Comparison of ENCODE assay signal across 7 cellular contexts in the genomic region with DNA sequence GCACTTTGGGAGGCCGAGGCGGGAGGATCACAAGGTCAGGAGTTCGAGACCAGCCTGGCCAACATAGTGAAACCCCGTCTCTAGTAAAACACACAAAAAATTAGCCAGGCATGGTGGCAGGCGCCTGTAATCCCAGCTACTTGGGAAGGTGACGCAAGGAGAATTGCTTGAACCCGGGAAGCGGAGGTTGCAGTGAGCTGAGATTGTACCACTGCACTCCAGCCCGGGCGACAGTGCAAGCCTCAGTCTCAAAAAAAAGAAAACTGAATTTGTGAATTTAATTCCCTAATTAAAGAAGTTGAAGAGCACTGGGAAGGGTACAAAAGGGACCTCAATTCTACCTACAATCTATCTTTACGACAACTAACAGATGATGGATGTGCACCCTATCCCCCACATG. TPM values are rescaled to one million over a fixed set of nuclear protein-coding genes. Genes with fewer than 3 reads are reported as not detected.
A peak's percentile ranks its signal among the peaks of the same experiment; 100 is the strongest.
DNase-seq lines count a peak whose midpoint lies in the region; ATAC-seq, FAIRE-seq and TF ChIP-seq lines count a peak whose summit lies in the region.
"Not testable (repeated sequence)": the region's sequence is repeated elsewhere in the genome, so short reads cannot be mapped to it uniquely, and the experiment has no call there.

No MANE protein-coding gene starts in this region.

- POLR2A ChIA-PET in activated CD4-positive, alpha-beta memory T cell treated with anti-CD3 and anti-CD28 coated beads for 36 hours (lab: Charles Lee) = interaction anchor here (1.3 to 4.9 kb wide), 2 partner anchors 13 to 205 kb away, joined by 3 to 56 read pairs; a partner anchor contains a TSS
- POLR2A ChIA-PET in K562 (lab: Yijun Ruan, JAX) (interaction anchor here (1.7 kb wide), 1 partner anchor 203 kb away, joined by 14 read pairs; a partner anchor contains a TSS), HepG2 (lab: Yijun Ruan, JAX) (interaction anchor here (2.9 to 4.1 kb wide), 2 partner anchors 85 to 204 kb away, joined by 25 to 44 read pairs; a partner anchor contains a TSS)

- not testable (repeated sequence) for ATAC-seq in activated T-helper 17 cell treated with anti-CD3 and anti-CD28 coated beads, Interleukin-2, amount 50 U/mL, for 72 hours (replicated peaks); K562; HepG2

- H3K79me2 ChIP-seq in DOHH2 (ENCODE audit: control insufficient read depth, low read length) = peaks cover 57% of the 10 kb centered on the region
- H3K79me2 ChIP-seq in OCI-LY1 (ENCODE audit: insufficient read depth, low read length) = peaks cover 25% of the 10 kb centered on the region
- peaks cover 45% of the 10 kb centered on the region for H3K79me2 ChIP-seq in K562 (ENCODE audit: control insufficient read depth, insufficient read depth, low read length)
- H3K79me2 ChIP-seq in HepG2 (ENCODE audit: insufficient read depth, low read length) = peaks cover 23% of the 10 kb centered on the region

- H3K9me3 Mint-ChIP-seq in activated CD4-positive, alpha-beta memory T cell treated with anti-CD3 and anti-CD28 coated beads for 36 hours; activated T-helper 17 cell treated with anti-CD3 and anti-CD28 coated beads, Interleukin-2, amount 50 U/mL, for 72 hours; osteocyte (ENCODE audit: unreplicated experiment): not testable (repeated sequence)

- H4K20me1 ChIP-seq in DOHH2 (ENCODE audit: control insufficient read depth, insufficient read depth, low read depth, low read length) = peaks cover 19% of the 10 kb centered on the region
- not testable (repeated sequence) for H4K20me1 ChIP-seq in OCI-LY1 (ENCODE audit: insufficient read depth, low read length); K562 (replicated peaks; ENCODE audit: control insufficient read depth, insufficient read depth, low read length); HepG2 (ENCODE audit: insufficient read depth, low read length)

- H3K27ac ChIP-seq in DOHH2 (ENCODE audit: low read depth, low read length); OCI-LY1 (ENCODE audit: low read depth, low read length, poor library complexity, severe bottlenecking); K562 (ENCODE audit: extremely low read depth, low read depth, low read length); HepG2 (ENCODE audit: extremely low read length, insufficient read depth, low read length): not testable (repeated sequence)

- not testable (repeated sequence) for FAIRE-seq in K562 (lab: Jason Lieb, UNC); HepG2 (lab: Jason Lieb, UNC)

- CTCF ChIA-PET in activated CD4-positive, alpha-beta memory T cell treated with anti-CD3 and anti-CD28 coated beads for 36 hours (lab: Charles Lee) = interaction anchor here (2.2 kb wide), 1 partner anchor 13 kb away, joined by 4 read pairs; no protein-coding TSS in a partner anchor
- CTCF ChIA-PET in K562 (lab: Yijun Ruan, JAX; ENCODE audit: low intra/inter-chr PET ratio); HepG2 (lab: Yijun Ruan, JAX; ENCODE audit: low intra/inter-chr PET ratio, low total read pairs): not testable (repeated sequence)

- H3K27me3 ChIP-seq in DOHH2 (ENCODE audit: control insufficient read depth, low read length); OCI-LY1 (ENCODE audit: insufficient read depth, low read length); K562 (ENCODE audit: control insufficient read depth in 2 of 2, insufficient read depth in 2 of 2, low read length in 2 of 2): not testable (repeated sequence)
- H3K27me3 ChIP-seq in HepG2 (ENCODE audit: control insufficient read depth in 1 of 2, insufficient read depth in 2 of 2, low read length in 2 of 2) = peaks cover 0 to 13% of the 10 kb centered on the region in 2 experiments; a peak in 2 of 5 replicates

- peak overlapping the region; percentile 66 for H3K4me2 ChIP-seq in DOHH2 (ENCODE audit: low read length)
- H3K4me2 ChIP-seq in OCI-LY1 (ENCODE audit: low read length) = 0 out of 2 replicates have a peak overlapping the region, but pooled peaks have one; percentile 91
- peak overlapping the region; percentile 89; the same call in 1 of the 2 replicates for H3K4me2 ChIP-seq in K562 (ENCODE audit: insufficient read depth, low read length)
- H3K4me2 ChIP-seq in HepG2 (ENCODE audit: low read depth, low read length) = peak overlapping the region; percentile 67

- in situ Hi-C loops in K562 (cut with MboI); HepG2 (cut with HindIII; ENCODE audit: extremely low pct_ligation_motif_present, low pct_unique_long_range_greater_than_20kb): not testable (repeated sequence)

- TF ChIP-seq EP300 in K562 (IDR thresholded peaks at IDR 0.05; ENCODE audit: low read length); HepG2 (IDR thresholded peaks at IDR 0.05; ENCODE audit: low read depth in 2 of 2, low read length in 2 of 2); HepG2 (CRISPR knock-in tag; IDR thresholded peaks at IDR 0.05; ENCODE audit: borderline replicate concordance): not testable (repeated sequence)

- not testable (repeated sequence) for H3K9ac ChIP-seq in OCI-LY1 (ENCODE audit: low read length); K562 (ENCODE audit: insufficient read depth in 1 of 2, low read depth in 2 of 2, low read length in 2 of 2)
- 0 out of 2 replicates have a peak overlapping the region, but pooled peaks have one; percentile 82 for H3K9ac ChIP-seq in HepG2 (ENCODE audit: insufficient read depth, low read depth, low read length)

- not testable (repeated sequence) for H3F3A ChIP-seq in DOHH2 (ENCODE audit: control insufficient read depth, insufficient read depth); OCI-LY1 (ENCODE audit: insufficient read depth, low read length)

- H3K9me1 ChIP-seq in K562 (ENCODE audit: control insufficient read depth, insufficient read depth, low read length) = not testable (repeated sequence)

- H3K4me1 Mint-ChIP-seq in activated CD4-positive, alpha-beta memory T cell treated with anti-CD3 and anti-CD28 coated beads for 36 hours (ENCODE audit: low read depth) = peaks cover 50% of the 10 kb centered on the region
- peaks cover 25% of the 10 kb centered on the region for H3K4me1 Mint-ChIP-seq in activated T-helper 17 cell treated with anti-CD3 and anti-CD28 coated beads, Interleukin-2, amount 50 U/mL, for 72 hours
- H3K4me1 Mint-ChIP-seq in osteocyte (ENCODE audit: unreplicated experiment) = peaks cover 12% of the 10 kb centered on the region

- peak overlapping the region; percentile 80; the same call in 1 of the 2 replicates for H3K4me3 ChIP-seq in DOHH2 (ENCODE audit: low read length)
- not testable (repeated sequence) for H3K4me3 ChIP-seq in OCI-LY1 (ENCODE audit: low read depth, low read length, poor library complexity, severe bottlenecking); K562; HepG2 (replicated peaks in 1 of 3; ENCODE audit: insufficient read depth in 1 of 3, low read depth in 2 of 3, low read length in 3 of 3)

- not testable (repeated sequence) for DNase-seq in activated CD4-positive, alpha-beta memory T cell treated with anti-CD3 and anti-CD28 coated beads for 36 hours; K562 (ENCODE audit: extremely low read depth in 1 of 4, low spot score in 3 of 4); HepG2 (ENCODE audit: low spot score)
- DNase-seq in osteocyte (ENCODE audit: extremely low spot score, unreplicated experiment) = peak; percentile 36

- peaks cover 58% of the 10 kb centered on the region for H3K36me3 Mint-ChIP-seq in activated CD4-positive, alpha-beta memory T cell treated with anti-CD3 and anti-CD28 coated beads for 36 hours
- peaks cover 72% of the 10 kb centered on the region for H3K36me3 Mint-ChIP-seq in activated T-helper 17 cell treated with anti-CD3 and anti-CD28 coated beads, Interleukin-2, amount 50 U/mL, for 72 hours (ENCODE audit: low read depth)
- peaks cover 21% of the 10 kb centered on the region for H3K36me3 Mint-ChIP-seq in osteocyte (ENCODE audit: unreplicated experiment)

- H3K27me3 Mint-ChIP-seq in activated CD4-positive, alpha-beta memory T cell treated with anti-CD3 and anti-CD28 coated beads for 36 hours; activated T-helper 17 cell treated with anti-CD3 and anti-CD28 coated beads, Interleukin-2, amount 50 U/mL, for 72 hours; osteocyte (ENCODE audit: unreplicated experiment): not testable (repeated sequence)

- not testable (repeated sequence) for TF ChIP-seq POLR2A in K562 (conservative IDR thresholded peaks at IDR 0.05); HepG2 (IDR thresholded peaks at IDR 0.05; ENCODE audit: insufficient read depth in 1 of 2, low read depth in 2 of 2, low read length in 2 of 2)

- not testable (repeated sequence) for TF ChIP-seq CTCF in DOHH2 (IDR thresholded peaks at IDR 0.05; ENCODE audit: low read depth, low read length, poor library complexity, severe bottlenecking); OCI-LY1 (IDR thresholded peaks at IDR 0.05; ENCODE audit: low read length); K562 (IDR thresholded peaks at IDR 0.05 in 2 of 3, conservative IDR thresholded peaks at IDR 0.05 in 1 of 3; ENCODE audit: insufficient read depth in 2 of 3, low read depth in 1 of 3, low read length in 3 of 3); HepG2 (CRISPR knock-in tag; IDR thresholded peaks at IDR 0.05); osteocyte (IDR thresholded peaks at IDR 0.05)

- H3K9me3 ChIP-seq in DOHH2 (ENCODE audit: control insufficient read depth, insufficient read depth, low read length); OCI-LY1 (ENCODE audit: low read length); K562 (replicated peaks; ENCODE audit: control insufficient read depth, insufficient read depth, low read depth, low read length); HepG2 (ENCODE audit: low read length): not testable (repeated sequence)

- not testable (repeated sequence) for TF ChIP-seq RAD21 in K562 (CRISPR knock-in tag; conservative IDR thresholded peaks at IDR 0.05 in 1 of 2, IDR thresholded peaks at IDR 0.05 in 1 of 2); HepG2 (CRISPR knock-in tag; IDR thresholded peaks at IDR 0.05)

- H3K4me3 Mint-ChIP-seq in activated CD4-positive, alpha-beta memory T cell treated with anti-CD3 and anti-CD28 coated beads for 36 hours = peak overlapping the region; percentile 98
- peak overlapping the region; percentile 86 for H3K4me3 Mint-ChIP-seq in activated T-helper 17 cell treated with anti-CD3 and anti-CD28 coated beads, Interleukin-2, amount 50 U/mL, for 72 hours
- H3K4me3 Mint-ChIP-seq in osteocyte (ENCODE audit: unreplicated experiment) = not testable (repeated sequence)

- peaks cover 65% of the 10 kb centered on the region for H3K36me3 ChIP-seq in DOHH2 (ENCODE audit: control insufficient read depth, low read length)
- H3K36me3 ChIP-seq in OCI-LY1 (ENCODE audit: insufficient read depth, low read length) = peaks cover 64% of the 10 kb centered on the region
- peaks cover 57% of the 10 kb centered on the region for H3K36me3 ChIP-seq in K562 (ENCODE audit: control insufficient read depth, insufficient read depth, low read length)
- H3K36me3 ChIP-seq in HepG2 (replicated peaks in 1 of 2; ENCODE audit: control insufficient read depth in 1 of 2, insufficient read depth in 2 of 2, low read length in 2 of 2) = peaks cover 10 to 40% of the 10 kb centered on the region in 2 experiments

- H3K4me1 ChIP-seq in DOHH2 (ENCODE audit: control insufficient read depth, low read length) (peaks cover 19% of the 10 kb centered on the region), OCI-LY1 (ENCODE audit: insufficient read depth, low read length, severe bottlenecking) (peaks cover 28% of the 10 kb centered on the region), K562 (replicated peaks in 1 of 2; ENCODE audit: control insufficient read depth in 2 of 2, insufficient read depth in 2 of 2, low read length in 2 of 2) (peaks cover 0 to 15% of the 10 kb centered on the region in 2 experiments; a peak in 2 of 5 replicates), HepG2 (ENCODE audit: insufficient read depth, low read length) (peaks cover 27% of the 10 kb centered on the region)

- WGBS in K562 (ENCODE audit: insufficient coverage, low coverage, missing lambda C conversion rate) = 91% methylated on average over 11 of the region's 11 CpGs
- WGBS in HepG2 (ENCODE audit: low lambda C conversion rate) = 97% methylated on average over 11 of the region's 11 CpGs

- not testable (repeated sequence) for BruUV-seq in K562 (replicated peaks; lab: Mats Ljungman, UMichigan); HepG2 (replicated peaks; lab: Mats Ljungman, UMichigan)

- H2AFZ ChIP-seq in OCI-LY1 (ENCODE audit: low read length); K562 (ENCODE audit: low read depth, low read length); HepG2 (ENCODE audit: low read length): not testable (repeated sequence)

- H3K27ac Mint-ChIP-seq in activated CD4-positive, alpha-beta memory T cell treated with anti-CD3 and anti-CD28 coated beads for 36 hours = peak overlapping the region; percentile 89
- H3K27ac Mint-ChIP-seq in activated T-helper 17 cell treated with anti-CD3 and anti-CD28 coated beads, Interleukin-2, amount 50 U/mL, for 72 hours = peak overlapping the region; percentile 98
- not testable (repeated sequence) for H3K27ac Mint-ChIP-seq in osteocyte (ENCODE audit: unreplicated experiment)

- not testable (repeated sequence) for H3K9me2 ChIP-seq in DOHH2 (replicated peaks; ENCODE audit: control insufficient read depth, low read length); OCI-LY1 (ENCODE audit: low read depth, low read length)

- intact Hi-C loops in activated CD4-positive, alpha-beta memory T cell treated with anti-CD3 and anti-CD28 coated beads for 36 hours (cut with micrococcal nuclease); K562 (cut with micrococcal nuclease); HepG2 (cut with micrococcal nuclease; ENCODE audit: unreplicated experiment): not testable (repeated sequence)

RNA-seq across cellular contexts. Expression of a gene that starts 2.1 kb away (rescaled TPM):
- 100 to 1,000 TPM; 244 to 252 TPM for total RNA-seq in activated CD4-positive, alpha-beta memory T cell treated with anti-CD3 and anti-CD28 coated beads for 36 hours
- total RNA-seq in activated T-helper 17 cell treated with anti-CD3 and anti-CD28 coated beads, Interleukin-2, amount 50 U/mL, for 72 hours = 100 to 1,000 TPM; 103 to 146 TPM
- 40.5 and 65.8 TPM in 2 replicates for total RNA-seq in K562 (2011; cell fraction: chromatin; rRNA removed; ENCODE audit: low replicate concordance)
- 24.2 and 27.4 TPM in 2 replicates for total RNA-seq in K562 (2011; cell fraction: nucleolus; rRNA removed)
- total RNA-seq in K562 (2011; cell fraction: nucleoplasm; rRNA removed) = 31.9 and 45.0 TPM in 2 replicates
- total RNA-seq in K562 (2014; rRNA removed) (114 and 123 TPM in 2 replicates), K562 (2014; rRNA removed; fragmentation: Illumina TruSeq; extraction: Trizol) (183 and 218 TPM in 2 replicates), K562 (2015; rRNA removed; fragmentation: Illumina TruSeq; extraction: Trizol) (227 and 257 TPM in 2 replicates), K562 (2021) (126 and 136 TPM in 2 replicates), HepG2 (2016; rRNA removed; fragmentation: Illumina TruSeq; extraction: Trizol) (105 and 178 TPM in 2 replicates), osteocyte (39.9 and 41.0 TPM in 2 replicates)
- polyA plus RNA-seq in K562 (2011; rRNA removed) (39.6 and 60.2 TPM in 2 replicates), K562 (2014; fragmentation: Illumina TruSeq; extraction: Trizol) (237 and 426 TPM in 2 replicates), K562 (2014; fragmentation: Nextera tagmentation; extraction: Ambion mirVana) (100 to 1,000 TPM; 191 to 223 TPM), K562 (2014; rRNA removed) (92.9 and 137 TPM in 2 replicates), HepG2 (2011; rRNA removed) (14.9 and 19.6 TPM in 2 replicates)
- polyA plus RNA-seq in K562 (2011; cell fraction: cytosol; rRNA removed) = 11.3 and 24.4 TPM in 2 replicates
- polyA plus RNA-seq in K562 (2011; cell fraction: nucleus; rRNA removed) = 16.2 and 19.6 TPM in 2 replicates
- 60.1 and 72.9 TPM in 2 replicates for polyA plus RNA-seq in K562 (2012)
- 33.5 and 35.2 TPM in 2 replicates for polyA minus RNA-seq in K562 (2011; rRNA and poly(A)+ RNA removed)
- 14.6 and 19.8 TPM in 2 replicates for polyA minus RNA-seq in K562 (2011; cell fraction: cytosol; rRNA and poly(A)+ RNA removed)
- 13.3 and 18.7 TPM in 2 replicates for polyA minus RNA-seq in K562 (2011; cell fraction: nucleus; rRNA and poly(A)+ RNA removed)
- 18.3 and 18.6 TPM in 2 replicates for total RNA-seq in HepG2 (2016; cell fraction: cytosol; rRNA removed; fragmentation: Illumina TruSeq; extraction: Trizol; ENCODE audit: low read depth)
- total RNA-seq in HepG2 (2016; cell fraction: insoluble cytoplasmic fraction; rRNA removed; fragmentation: Illumina TruSeq; extraction: Trizol) = 106 and 182 TPM in 2 replicates
- 33.2 and 34.0 TPM in 2 replicates for total RNA-seq in HepG2 (2016; cell fraction: membrane; rRNA removed; fragmentation: Illumina TruSeq; extraction: Trizol)
- total RNA-seq in HepG2 (2016; cell fraction: nucleus; rRNA removed; fragmentation: Illumina TruSeq; extraction: Trizol) = 39.8 and 54.5 TPM in 2 replicates
- 9.0 and 13.7 TPM in 2 replicates for polyA plus RNA-seq in HepG2 (2011; cell fraction: cytosol; rRNA removed)
- polyA plus RNA-seq in HepG2 (2011; cell fraction: nucleus; rRNA removed) = 5.2 and 12.4 TPM in 2 replicates
- polyA plus RNA-seq in HepG2 (2012) = 39.3 and 65.4 TPM in 2 replicates
- 14.4 and 19.1 TPM in 2 replicates for polyA plus RNA-seq in HepG2 (2016; cell fraction: cytosol; fragmentation: Illumina TruSeq; extraction: Trizol; ENCODE audit: low read depth)
- polyA plus RNA-seq in HepG2 (2016; cell fraction: insoluble cytoplasmic fraction; fragmentation: Illumina TruSeq; extraction: Trizol; ENCODE audit: low read depth) = 191 and 215 TPM in 2 replicates
- 25.3 and 26.0 TPM in 2 replicates for polyA plus RNA-seq in HepG2 (2016; cell fraction: membrane; fragmentation: Illumina TruSeq; extraction: Trizol; ENCODE audit: low read depth)
- polyA plus RNA-seq in HepG2 (2016; cell fraction: nucleus; fragmentation: Illumina TruSeq; extraction: Trizol; ENCODE audit: insufficient read depth, low read depth) = 82.1 and 84.7 TPM in 2 replicates
- 9.1 and 13.2 TPM in 2 replicates for polyA minus RNA-seq in HepG2 (2011; rRNA and poly(A)+ RNA removed; ENCODE audit: low replicate concordance)
- 8.3 and 8.9 TPM in 2 replicates for polyA minus RNA-seq in HepG2 (2011; cell fraction: cytosol; rRNA and poly(A)+ RNA removed)
- 15.1 and 22.1 TPM in 2 replicates for polyA minus RNA-seq in HepG2 (2011; cell fraction: nucleus; rRNA and poly(A)+ RNA removed)

RNA-seq across cellular contexts. Expression of a gene that starts 20.9 kb away (rescaled TPM):
- total RNA-seq in activated CD4-positive, alpha-beta memory T cell treated with anti-CD3 and anti-CD28 coated beads for 36 hours = 10 to 100 TPM; 68.8 to 74.5 TPM
- 10 to 100 TPM; 33.7 to 80.7 TPM for total RNA-seq in activated T-helper 17 cell treated with anti-CD3 and anti-CD28 coated beads, Interleukin-2, amount 50 U/mL, for 72 hours
- 34.6 and 59.5 TPM in 2 replicates for total RNA-seq in K562 (2011; cell fraction: chromatin; rRNA removed; ENCODE audit: low replicate concordance)
- total RNA-seq in K562 (2011; cell fraction: nucleolus; rRNA removed) = 27.5 and 32.0 TPM in 2 replicates
- total RNA-seq in K562 (2011; cell fraction: nucleoplasm; rRNA removed) = 53.5 and 77.3 TPM in 2 replicates
- 61.1 and 63.2 TPM in 2 replicates for total RNA-seq in K562 (2014; rRNA removed)
- total RNA-seq in K562 (2014; rRNA removed; fragmentation: Illumina TruSeq; extraction: Trizol) = 101 and 110 TPM in 2 replicates
- total RNA-seq in K562 (2015; rRNA removed; fragmentation: Illumina TruSeq; extraction: Trizol) = 82.8 and 87.0 TPM in 2 replicates
- total RNA-seq in K562 (2021) = 87.8 and 95.2 TPM in 2 replicates
- 83.7 and 128 TPM in 2 replicates for polyA plus RNA-seq in K562 (2011; rRNA removed)
- polyA plus RNA-seq in K562 (2011; cell fraction: cytosol; rRNA removed) = 34.8 and 62.7 TPM in 2 replicates
- 22.7 and 26.1 TPM in 2 replicates for polyA plus RNA-seq in K562 (2011; cell fraction: nucleus; rRNA removed)
- 56.1 and 70.2 TPM in 2 replicates for polyA plus RNA-seq in K562 (2012)
- polyA plus RNA-seq in K562 (2014; fragmentation: Illumina TruSeq; extraction: Trizol) = 74.5 and 79.4 TPM in 2 replicates
- polyA plus RNA-seq in K562 (2014; fragmentation: Nextera tagmentation; extraction: Ambion mirVana) = 100 to 1,000 TPM; 142 to 152 TPM
- 75.3 and 80.2 TPM in 2 replicates for polyA plus RNA-seq in K562 (2014; rRNA removed)
- polyA minus RNA-seq in K562 (2011; rRNA and poly(A)+ RNA removed) = 63.4 and 80.3 TPM in 2 replicates
- polyA minus RNA-seq in K562 (2011; cell fraction: cytosol; rRNA and poly(A)+ RNA removed) = 63.1 and 65.4 TPM in 2 replicates
- 26.1 and 35.9 TPM in 2 replicates for polyA minus RNA-seq in K562 (2011; cell fraction: nucleus; rRNA and poly(A)+ RNA removed)
- 115 and 159 TPM in 2 replicates for total RNA-seq in HepG2 (2016; rRNA removed; fragmentation: Illumina TruSeq; extraction: Trizol)
- total RNA-seq in HepG2 (2016; cell fraction: cytosol; rRNA removed; fragmentation: Illumina TruSeq; extraction: Trizol; ENCODE audit: low read depth) = 17.2 and 22.2 TPM in 2 replicates
- 120 and 171 TPM in 2 replicates for total RNA-seq in HepG2 (2016; cell fraction: insoluble cytoplasmic fraction; rRNA removed; fragmentation: Illumina TruSeq; extraction: Trizol)
- total RNA-seq in HepG2 (2016; cell fraction: membrane; rRNA removed; fragmentation: Illumina TruSeq; extraction: Trizol) = 42.8 and 45.0 TPM in 2 replicates
- 62.1 and 67.2 TPM in 2 replicates for total RNA-seq in HepG2 (2016; cell fraction: nucleus; rRNA removed; fragmentation: Illumina TruSeq; extraction: Trizol)
- polyA plus RNA-seq in HepG2 (2011; rRNA removed) = 45.0 and 56.4 TPM in 2 replicates
- polyA plus RNA-seq in HepG2 (2011; cell fraction: cytosol; rRNA removed) = 33.3 and 47.8 TPM in 2 replicates
- 11.7 and 15.2 TPM in 2 replicates for polyA plus RNA-seq in HepG2 (2011; cell fraction: nucleus; rRNA removed)
- polyA plus RNA-seq in HepG2 (2012) = 45.8 and 66.2 TPM in 2 replicates
- 9.2 and 9.7 TPM in 2 replicates for polyA plus RNA-seq in HepG2 (2016; cell fraction: cytosol; fragmentation: Illumina TruSeq; extraction: Trizol; ENCODE audit: low read depth)
- 138 and 143 TPM in 2 replicates for polyA plus RNA-seq in HepG2 (2016; cell fraction: insoluble cytoplasmic fraction; fragmentation: Illumina TruSeq; extraction: Trizol; ENCODE audit: low read depth)
- polyA plus RNA-seq in HepG2 (2016; cell fraction: membrane; fragmentation: Illumina TruSeq; extraction: Trizol; ENCODE audit: low read depth) = 24.1 and 24.3 TPM in 2 replicates
- 77.1 and 79.4 TPM in 2 replicates for polyA plus RNA-seq in HepG2 (2016; cell fraction: nucleus; fragmentation: Illumina TruSeq; extraction: Trizol; ENCODE audit: insufficient read depth, low read depth)
- polyA minus RNA-seq in HepG2 (2011; rRNA and poly(A)+ RNA removed; ENCODE audit: low replicate concordance) = 36.2 and 43.1 TPM in 2 replicates
- 47.0 and 54.1 TPM in 2 replicates for polyA minus RNA-seq in HepG2 (2011; cell fraction: cytosol; rRNA and poly(A)+ RNA removed)
- 51.5 and 60.0 TPM in 2 replicates for polyA minus RNA-seq in HepG2 (2011; cell fraction: nucleus; rRNA and poly(A)+ RNA removed)
- total RNA-seq in osteocyte = 61.4 and 68.6 TPM in 2 replicates
